ENCODE assay signal across 26 cellular contexts in the genomic region with DNA sequence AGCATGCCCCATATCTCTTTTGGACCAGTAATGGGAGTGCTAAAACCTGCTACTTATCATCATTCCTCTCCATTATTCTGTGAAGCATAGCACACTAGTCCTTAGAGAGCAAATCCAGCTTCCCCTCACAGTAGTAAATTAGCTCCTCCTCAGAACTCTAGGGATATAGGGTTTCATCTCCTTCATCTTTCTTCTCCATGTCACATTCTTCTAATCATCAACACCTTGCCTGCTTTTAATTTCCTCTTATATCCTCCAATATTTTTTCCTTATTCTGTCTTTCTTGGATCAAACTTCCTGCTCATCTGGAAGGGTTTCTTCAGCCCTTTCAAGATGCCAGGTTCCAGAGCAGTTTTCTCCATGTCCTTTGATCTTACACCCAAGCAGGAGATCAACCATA.
"Had no signal": no experiment of that assay in that cellular context is flagged by ENCODE, and none has a peak within 500 bp of the region (broad histone marks: within the 10 kb centered on the region; RNA-seq: fewer than 3 reads in every experiment).

No MANE protein-coding gene starts in this region.

- H3K4me2 ChIP-seq: hepatocyte had no signal

- H3K79me2 ChIP-seq: hepatocyte had no signal

- H3K4me3 Mint-ChIP-seq: dendritic cell treated with granulocyte-macrophage colony-stimulating factor and Interleukin-4, amounts not matched to agents 40 ng/mL and 50 ng/mL, for 4 days; effector memory CD8-positive, alpha-beta T cell; endodermal cell had no signal

- H3K36me3 ChIP-seq: colonic mucosa, esophagus muscularis mucosa, esophagus squamous epithelium, gastrocnemius medialis, gastroesophageal sphincter, heart left ventricle, heart right ventricle had no signal

- H3K4me1 ChIP-seq: colonic mucosa had no signal

- H3K27me3 ChIP-seq: colonic mucosa, esophagus muscularis mucosa, esophagus squamous epithelium, foreskin keratinocyte, gastrocnemius medialis, gastroesophageal sphincter, heart left ventricle, heart right ventricle, hepatocyte had no signal

- ATAC-seq: effector memory CD8-positive, alpha-beta T cell; esophagus mucosa; foreskin keratinocyte; gastrocnemius medialis; gastroesophageal sphincter; heart left ventricle; heart right ventricle had no signal

- H2AFZ ChIP-seq: hepatocyte had no signal

- H3K9me3 ChIP-seq: colonic mucosa, esophagus squamous epithelium, gastrocnemius medialis, gastroesophageal sphincter, heart left ventricle, heart right ventricle had no signal

- H3K4me3 ChIP-seq: colonic mucosa, coronary artery, dorsolateral prefrontal cortex, esophagus muscularis mucosa, esophagus squamous epithelium, gastrocnemius medialis, gastroesophageal sphincter, heart left ventricle, heart right ventricle, hepatocyte had no signal

- H3K27ac Mint-ChIP-seq: dendritic cell treated with granulocyte-macrophage colony-stimulating factor and Interleukin-4, amounts not matched to agents 40 ng/mL and 50 ng/mL, for 4 days; effector memory CD8-positive, alpha-beta T cell; endodermal cell had no signal

- DNase-seq: colonic mucosa; cortex of kidney; dermis blood vessel endothelial cell; dorsolateral prefrontal cortex; effector CD4-positive, alpha-beta T cell; effector CD8-positive, alpha-beta T cell; effector memory CD4-positive, alpha-beta T cell; effector memory CD8-positive, alpha-beta T cell; endodermal cell; erythroblast; esophagus squamous epithelium; foreskin fibroblast; foreskin keratinocyte; foreskin melanocyte; gastrocnemius medialis; glutamatergic neuron; head of caudate nucleus; heart left ventricle; heart right ventricle had no signal

- H3K27ac ChIP-seq: colonic mucosa, coronary artery, dorsolateral prefrontal cortex, epithelial cell of prostate, esophagus muscularis mucosa, esophagus squamous epithelium, foreskin keratinocyte, gastroesophageal sphincter, heart left ventricle, heart right ventricle, hepatocyte had no signal

- H3K27me3 Mint-ChIP-seq: effector memory CD8-positive, alpha-beta T cell had no signal
